31 cellular contexts compared by ENCODE assay signal in genomic region chr3:127291611-127292010, GRCh38. TPM values are rescaled to one million over a fixed set of nuclear protein-coding genes. Genes with fewer than 3 reads are reported as not detected.
"Had no signal": no experiment of that assay in that cellular context is flagged by ENCODE, and none has a peak within 500 bp of the region (broad histone marks: within the 10 kb centered on the region; RNA-seq: fewer than 3 reads in every experiment).

No MANE protein-coding gene starts in this region.

- H3K27ac Mint-ChIP-seq: activated naive CD4-positive, alpha-beta T cell treated with anti-CD3 and anti-CD28 coated beads, Interleukin-2, amount 50 U/mL, for 24 hours; activated naive CD8-positive, alpha-beta T cell treated with anti-CD3 and anti-CD28 coated beads, Interleukin-2, amount 50 U/mL, for 24 hours; T-helper 17 cell; WTC11 had no signal

- H3K4me3 Mint-ChIP-seq: activated naive CD4-positive, alpha-beta T cell treated with anti-CD3 and anti-CD28 coated beads, Interleukin-2, amount 50 U/mL, for 24 hours; activated naive CD8-positive, alpha-beta T cell treated with anti-CD3 and anti-CD28 coated beads, Interleukin-2, amount 50 U/mL, for 24 hours; T-helper 17 cell; WTC11 had no signal

- H3K27me3 Mint-ChIP-seq: T-helper 17 cell had no signal

- H3K36me3 Mint-ChIP-seq: activated naive CD4-positive, alpha-beta T cell treated with anti-CD3 and anti-CD28 coated beads, Interleukin-2, amount 50 U/mL, for 24 hours; WTC11 had no signal

- H3K27ac ChIP-seq: ascending aorta, body of pancreas, coronary artery had no signal

- ATAC-seq: activated naive CD8-positive, alpha-beta T cell treated with anti-CD3 and anti-CD28 coated beads, Interleukin-2, amount 50 U/mL, for 24 hours; body of pancreas; T-helper 17 cell; WTC11 had no signal

- H3K4me1 Mint-ChIP-seq: activated naive CD4-positive, alpha-beta T cell treated with anti-CD3 and anti-CD28 coated beads, Interleukin-2, amount 50 U/mL, for 24 hours; activated naive CD8-positive, alpha-beta T cell treated with anti-CD3 and anti-CD28 coated beads, Interleukin-2, amount 50 U/mL, for 24 hours; T-helper 17 cell; WTC11 had no signal

- DNase-seq: activated CD4-positive, CD25-positive, alpha-beta regulatory T cell treated with anti-CD3 and anti-CD28 coated beads, Interleukin-2, amount 50 U/mL, for 72 hours; activated CD8-positive, alpha-beta memory T cell treated with anti-CD3 and anti-CD28 coated beads, Interleukin-2, amount 50 U/mL, for 48 hours; activated naive CD8-positive, alpha-beta T cell treated with anti-CD3 and anti-CD28 coated beads, Interleukin-2, amount 50 U/mL, for 24 hours; activated T-cell treated with anti-CD3 and anti-CD28 coated beads, Interleukin-2, amount 50 U/mL, for 48 hours; amniotic stem cell; body of pancreas; central memory CD4-positive, alpha-beta T cell; KG1; NCI-H1092; NCI-H1417; NCI-H1694; NCI-H2029; NCI-H2107; NCI-H2171 treated with DMSO at 0.1 percent for 48 hours; NCI-H226; NCI-H526; NCI-H774; SIG-M5; T-helper 17 cell; T-helper 9 cell had no signal

RNA-seq across cellular contexts. Expression of gene PRR20G, which starts 3.8 kb away (rescaled TPM):
- total RNA-seq: ascending aorta, body of pancreas, bronchial epithelial cell, chondrocyte, LHCN-M2, M059J, NCI-H460, OCI-LY7, RPMI7951, T-helper 17 cell, WTC11 had no signal
